Comparison of ENCODE assay signal across 8 cellular contexts in the genomic region with DNA sequence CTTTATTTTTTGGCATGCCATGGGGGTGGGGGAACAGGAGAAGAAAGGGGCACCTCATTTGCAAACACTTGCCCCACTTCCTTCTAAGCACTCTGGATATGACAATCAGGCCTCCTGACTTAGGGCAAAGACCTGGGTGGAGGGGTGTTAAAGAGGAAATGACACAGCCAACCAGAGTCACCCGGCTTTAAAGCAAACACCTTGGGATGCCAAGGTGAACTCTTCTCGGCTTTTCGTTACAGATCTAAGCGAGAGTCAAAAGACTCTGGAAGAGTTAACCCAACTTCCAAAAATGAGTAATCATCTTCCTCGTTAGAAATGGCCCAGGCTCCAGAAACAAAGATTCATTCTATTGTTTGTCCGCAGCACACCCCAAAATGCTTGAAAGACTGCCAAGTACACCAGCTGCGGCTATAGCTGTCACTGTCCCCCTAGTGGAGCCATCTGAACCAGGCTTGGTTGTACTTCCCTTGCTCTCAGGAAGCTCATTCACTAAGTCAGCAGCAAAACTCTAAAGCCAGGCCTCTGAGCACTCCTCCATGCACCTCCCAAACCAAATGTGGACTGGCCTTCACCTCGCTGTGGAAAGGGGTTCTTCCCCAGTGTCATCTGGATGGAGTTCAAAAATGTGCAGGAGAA. TPM values are rescaled to one million over a fixed set of nuclear protein-coding genes. Genes with fewer than 3 reads are reported as not detected.
DNase-seq lines count a peak whose midpoint lies in the region; ATAC-seq, FAIRE-seq and TF ChIP-seq lines count a peak whose summit lies in the region.

No MANE protein-coding gene starts in this region.

- intact Hi-C loops in CD14-positive monocyte (cut with micrococcal nuclease) (loop anchor here (2.0 to 5.0 kb wide), 3 partner anchors 23 to 47 kb away; no protein-coding TSS in a partner anchor), K562 (cut with micrococcal nuclease) (loop anchor here (2.0 kb wide), 1 partner anchor 21 kb away; no protein-coding TSS in a partner anchor), kidney (cut with DNase I) (no loop called here)

- no peak for TF ChIP-seq POLR2A in K562 (conservative IDR thresholded peaks at IDR 0.05)

- peaks cover 47% of the 10 kb centered on the region for H3K79me2 ChIP-seq in K562 (ENCODE audit: control insufficient read depth, insufficient read depth, low read length)

- CTCF ChIA-PET in K562 (lab: Yijun Ruan, JAX; ENCODE audit: low intra/inter-chr PET ratio), result no interaction called here

- H3K27me3 ChIP-seq in K562 (ENCODE audit: control insufficient read depth in 2 of 2, insufficient read depth in 2 of 2, low read length in 2 of 2), result no peaks in the 10 kb centered on the region

- TF ChIP-seq EP300 in K562 (IDR thresholded peaks at IDR 0.05; ENCODE audit: low read length), result no peak

- in situ Hi-C loops in K562 (cut with MboI), result no loop called here

- TF ChIP-seq CTCF in CD14-positive monocyte (IDR thresholded peaks at IDR 0.05), result peak; percentile 65
- peak; percentile 25 to 45 (median 41); a peak in 4 of 6 replicates for TF ChIP-seq CTCF in K562 (IDR thresholded peaks at IDR 0.05 in 2 of 3, conservative IDR thresholded peaks at IDR 0.05 in 1 of 3; ENCODE audit: insufficient read depth in 2 of 3, low read depth in 1 of 3, low read length in 3 of 3)
- TF ChIP-seq CTCF in kidney (IDR thresholded peaks at IDR 0.05; ENCODE audit: borderline replicate concordance, extremely low read depth, insufficient read depth), result peak; percentile 37

- H3K9me3 ChIP-seq in T-helper 17 cell (ENCODE audit: control insufficient read depth, low read length, poor library complexity, severe bottlenecking) (no peaks in the 10 kb centered on the region), K562 (replicated peaks; ENCODE audit: control insufficient read depth, insufficient read depth, low read depth, low read length) (no peaks in the 10 kb centered on the region), kidney (ENCODE audit: control insufficient read depth in 1 of 2, low read length in 2 of 2) (no peaks in the 10 kb centered on the region)

- no peak overlapping the region for H3K9ac ChIP-seq in K562 (ENCODE audit: insufficient read depth in 1 of 2, low read depth in 2 of 2, low read length in 2 of 2)
- H3K9ac ChIP-seq in kidney (ENCODE audit: low read length in 2 of 2), result no peak overlapping the region

- H3K9me3 Mint-ChIP-seq in CD14-positive monocyte, result no peaks in the 10 kb centered on the region

- WGBS in K562 (ENCODE audit: insufficient coverage, low coverage, missing lambda C conversion rate), result 63% methylated on average over 8 of the region's 8 CpGs

- H2AFZ ChIP-seq in K562 (ENCODE audit: low read depth, low read length), result no peak overlapping the region

- H3K4me1 ChIP-seq in K562 (replicated peaks in 1 of 2; ENCODE audit: control insufficient read depth in 2 of 2, insufficient read depth in 2 of 2, low read length in 2 of 2), result peaks cover 35 to 48% of the 10 kb centered on the region in 2 experiments
- H3K4me1 ChIP-seq in kidney (ENCODE audit: control insufficient read depth in 1 of 2, insufficient read depth in 1 of 2, low read depth in 1 of 2, low read length in 2 of 2), result peaks cover 63 to 70% of the 10 kb centered on the region in 2 donors

- peak; percentile 7 to 18; a peak in 1 of 4 replicates for TF ChIP-seq RAD21 in K562 (CRISPR knock-in tag; conservative IDR thresholded peaks at IDR 0.05 in 1 of 2, IDR thresholded peaks at IDR 0.05 in 1 of 2)

- DNase-seq in CD14-positive monocyte (ENCODE audit: low spot score) (peak; percentile 79), GM19239 (ENCODE audit: insufficient read length, low spot score) (no peak), T-helper 17 cell (peak in 2 of 3 donors; percentile 55 to 58), K562 (ENCODE audit: extremely low read depth in 1 of 4, low spot score in 3 of 4) (peak in 3 of 4 experiments; percentile 24 to 51 (median 48)), kidney (peak; percentile 69), NCI-H1048 (lab: John Stamatoyannopoulos, UW) (no peak)
- DNase-seq in stimulated activated CD8-positive, alpha-beta memory T cell treated with anti-CD3 and anti-CD28 coated beads, Interleukin-15, amount 100 ng/mL, for 1 hour (ENCODE audit: low read depth), result peak; percentile 60

- FAIRE-seq in GM19239 (lab: Jason Lieb, UNC), result peak; percentile 90
- peak; percentile 78 for FAIRE-seq in K562 (lab: Jason Lieb, UNC)
- no peak for FAIRE-seq in kidney (lab: Jason Lieb, UNC)

- H3K27me3 Mint-ChIP-seq in CD14-positive monocyte (ENCODE audit: low read depth in 3 of 3) (peaks cover 0 to 1% (median 0%) of the 10 kb centered on the region in 3 donors), T-helper 17 cell (no peaks in the 10 kb centered on the region)

- H4K20me1 ChIP-seq in K562 (replicated peaks; ENCODE audit: control insufficient read depth, insufficient read depth, low read length), result peaks cover 9% of the 10 kb centered on the region; the same call in 1 of the 2 replicates

- ATAC-seq in HG03354 (IDR thresholded peaks at IDR 0.05; ENCODE audit: poor library complexity, severe bottlenecking, unreplicated experiment) (peak; percentile 51), T-helper 17 cell (peak; percentile 49), K562 (peak; percentile 29; the same call in 2 of the 3 replicates)

- peak overlapping the region; percentile 43 to 67 for H3K4me3 Mint-ChIP-seq in CD14-positive monocyte
- H3K4me3 Mint-ChIP-seq in T-helper 17 cell, result peak overlapping the region; percentile 87

- BruUV-seq in K562 (replicated peaks; lab: Mats Ljungman, UMichigan), result no TSS peak

- H3K36me3 ChIP-seq in K562 (ENCODE audit: control insufficient read depth, insufficient read depth, low read length) (peaks cover 25% of the 10 kb centered on the region; the same call in 2 of the 3 replicates), kidney (ENCODE audit: control insufficient read depth in 1 of 2, insufficient read depth in 2 of 2, low read length in 2 of 2) (no peaks in the 10 kb centered on the region)

- H3K27ac Mint-ChIP-seq in CD14-positive monocyte, result peak overlapping the region; percentile 92 to 99 (median 96)
- H3K27ac Mint-ChIP-seq in T-helper 17 cell, result peak overlapping the region; percentile 99

- H3K4me1 Mint-ChIP-seq in CD14-positive monocyte, result peaks cover 86% of the 10 kb centered on the region
- peaks cover 77% of the 10 kb centered on the region for H3K4me1 Mint-ChIP-seq in T-helper 17 cell

- H3K4me3 ChIP-seq in K562, result no peak overlapping the region
- H3K4me3 ChIP-seq in kidney (ENCODE audit: low read length in 2 of 2), result peak overlapping the region in 1 of 2 donors; percentile 17

- H3K4me2 ChIP-seq in K562 (ENCODE audit: insufficient read depth, low read length), result no peak overlapping the region

- H3K36me3 Mint-ChIP-seq in CD14-positive monocyte (peaks cover 36 to 40% of the 10 kb centered on the region in 2 donors), T-helper 17 cell (ENCODE audit: low read depth) (peaks cover 2% of the 10 kb centered on the region)

- H3K9me1 ChIP-seq in K562 (ENCODE audit: control insufficient read depth, insufficient read depth, low read length), result no peaks in the 10 kb centered on the region

- no peak overlapping the region for H3K27ac ChIP-seq in K562 (ENCODE audit: extremely low read depth, low read depth, low read length)
- H3K27ac ChIP-seq in kidney (ENCODE audit: low read depth in 2 of 2, low read length in 2 of 2), result peak overlapping the region; percentile 6 to 47

- POLR2A ChIA-PET in K562 (lab: Yijun Ruan, JAX), result interaction anchor here (0.6 to 3.1 kb wide), 8 partner anchors 10 to 97 kb away, joined by 3 to 14 read pairs (median 4); no protein-coding TSS in a partner anchor

TF ChIP-seq in K562, 482 proteins besides CTCF, POLR2A, EP300 and RAD21 (continues in another document):
- TF ChIP-seq TRIM25 (IDR thresholded peaks at IDR 0.05; ENCODE audit: borderline replicate concordance), result no peak

RNA-seq across cellular contexts. Expression of gene FAM53B, which starts 24.8 kb away (rescaled TPM):
- 10 to 100 TPM in 1 of 2 donors, 1 to 10 TPM in 1; 5.8 to 12.6 TPM for polyA plus RNA-seq in CD14-positive monocyte
- total RNA-seq in T-helper 17 cell, result 10 to 100 TPM; 68.5 to 69.2 TPM
- 11.6 and 20.0 TPM in 2 replicates for total RNA-seq in K562 (2011; cell fraction: chromatin; rRNA removed; ENCODE audit: low replicate concordance)
- 13.0 and 13.7 TPM in 2 replicates for total RNA-seq in K562 (2011; cell fraction: nucleolus; rRNA removed)
- total RNA-seq in K562 (2011; cell fraction: nucleoplasm; rRNA removed), result 8.9 and 12.2 TPM in 2 replicates
- 11.9 and 17.2 TPM in 2 replicates for total RNA-seq in K562 (2014; rRNA removed)
- 4.2 and 5.0 TPM in 2 replicates for total RNA-seq in K562 (2014; rRNA removed; fragmentation: Illumina TruSeq; extraction: Trizol)
- 10.6 and 10.8 TPM in 2 replicates for total RNA-seq in K562 (2015; rRNA removed; fragmentation: Illumina TruSeq; extraction: Trizol)
- 16.5 and 17.0 TPM in 2 replicates for total RNA-seq in K562 (2021)
- 3.9 and 4.5 TPM in 2 replicates for polyA plus RNA-seq in K562 (2011; rRNA removed)
- polyA plus RNA-seq in K562 (2011; cell fraction: cytosol; rRNA removed), result 5.1 and 9.0 TPM in 2 replicates
- 5.9 and 8.3 TPM in 2 replicates for polyA plus RNA-seq in K562 (2011; cell fraction: nucleus; rRNA removed)
- 7.8 and 8.4 TPM in 2 replicates for polyA plus RNA-seq in K562 (2012)
- 5.0 and 7.5 TPM in 2 replicates for polyA plus RNA-seq in K562 (2014; fragmentation: Illumina TruSeq; extraction: Trizol)
- under 1 TPM; 0.03 to 0.08 TPM for polyA plus RNA-seq in K562 (2014; fragmentation: Nextera tagmentation; extraction: Ambion mirVana)
- polyA plus RNA-seq in K562 (2014; rRNA removed), result 6.5 and 6.6 TPM in 2 replicates
- polyA minus RNA-seq in K562 (2011; rRNA and poly(A)+ RNA removed), result 6.9 and 7.9 TPM in 2 replicates
- 10.2 and 11.9 TPM in 2 replicates for polyA minus RNA-seq in K562 (2011; cell fraction: cytosol; rRNA and poly(A)+ RNA removed)
- 5.5 and 9.6 TPM in 2 replicates for polyA minus RNA-seq in K562 (2011; cell fraction: nucleus; rRNA and poly(A)+ RNA removed)
- total RNA-seq in kidney, result 30.0 TPM
- polyA plus RNA-seq in kidney (ENCODE audit: insufficient read depth, low read depth, low replicate concordance), result 11.8 TPM

Comparison
In these comparisons a context has a peak if more than half of its experiments do, and no peak if none do; other contexts are left out.
1. DNase-seq: peak in CD14-positive monocyte (single experiment), T-helper 17 cell (2 of 3), K562 (3 of 4), kidney (single experiment) and stimulated activated CD8-positive, alpha-beta memory T cell treated with anti-CD3 and anti-CD28 coated beads, Interleukin-15, amount 100 ng/mL, for 1 hour (single experiment); none in GM19239 (single experiment) and NCI-H1048 (single experiment).
2. Peak in every context shown above with its lines, with median percentiles within 50 percentile points of each other: CTCF ChIP-seq and ATAC-seq.